In the genomic region with DNA sequence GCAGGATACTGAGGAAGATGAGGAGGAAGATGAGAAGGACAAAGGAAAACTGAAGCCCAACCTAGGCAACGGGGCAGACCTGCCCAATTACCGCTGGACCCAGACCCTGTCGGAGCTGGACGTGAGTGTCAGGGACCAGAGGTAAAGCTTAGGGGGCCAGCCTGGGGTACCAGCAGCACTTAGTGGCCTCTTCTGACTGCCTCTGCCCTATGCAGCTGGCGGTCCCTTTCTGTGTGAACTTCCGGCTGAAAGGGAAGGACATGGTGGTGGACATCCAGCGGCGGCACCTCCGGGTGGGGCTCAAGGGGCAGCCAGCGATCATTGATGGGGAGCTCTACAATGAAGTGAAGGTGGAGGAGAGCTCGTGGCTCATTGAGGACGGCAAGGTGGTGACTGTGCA, we compare ENCODE assay signal across 1 cellular context.
TF ChIP-seq lines count a peak whose summit lies in the region.

No MANE protein-coding gene starts in this region.

TF ChIP-seq in K562, 482 proteins besides CTCF, POLR2A, EP300 and RAD21:
- TF ChIP-seq ZNF75A (CRISPR knock-in tag; IDR thresholded peaks at IDR 0.05) (no peak), POLR2G (IDR thresholded peaks at IDR 0.05; ENCODE audit: low read depth, low read length) (0 out of 2 replicates have a peak, but pooled peaks have one; percentile 32)
